In genomic region chr19:48678201-48678600, GRCh38 we compare ENCODE assay signal across 1 cellular context.
TF ChIP-seq lines count a peak whose summit lies in the region.

No MANE protein-coding gene starts in this region.

TF ChIP-seq in IMR-90, 13 proteins besides CTCF, POLR2A, EP300 and RAD21:
- no peak for TF ChIP-seq CEBPB (IDR thresholded peaks at IDR 0.05; ENCODE audit: low read depth, low read length)
- no peak for TF ChIP-seq USF2 (IDR thresholded peaks at IDR 0.05; ENCODE audit: low read depth, low read length)
- no peak for TF ChIP-seq NFE2L2 (IDR thresholded peaks at IDR 0.05; ENCODE audit: low read depth, low read length)
- no peak for TF ChIP-seq CHD1 (IDR thresholded peaks at IDR 0.05; ENCODE audit: low read depth, low read length)
- TF ChIP-seq RCOR1 (IDR thresholded peaks at IDR 0.05; ENCODE audit: insufficient replicate concordance, low read length): no peak
- no peak for TF ChIP-seq ELK1 (IDR thresholded peaks at IDR 0.05; ENCODE audit: borderline replicate concordance, low read depth, low read length)
